ENCODE assay signal across 1 cellular context in the genomic region with DNA sequence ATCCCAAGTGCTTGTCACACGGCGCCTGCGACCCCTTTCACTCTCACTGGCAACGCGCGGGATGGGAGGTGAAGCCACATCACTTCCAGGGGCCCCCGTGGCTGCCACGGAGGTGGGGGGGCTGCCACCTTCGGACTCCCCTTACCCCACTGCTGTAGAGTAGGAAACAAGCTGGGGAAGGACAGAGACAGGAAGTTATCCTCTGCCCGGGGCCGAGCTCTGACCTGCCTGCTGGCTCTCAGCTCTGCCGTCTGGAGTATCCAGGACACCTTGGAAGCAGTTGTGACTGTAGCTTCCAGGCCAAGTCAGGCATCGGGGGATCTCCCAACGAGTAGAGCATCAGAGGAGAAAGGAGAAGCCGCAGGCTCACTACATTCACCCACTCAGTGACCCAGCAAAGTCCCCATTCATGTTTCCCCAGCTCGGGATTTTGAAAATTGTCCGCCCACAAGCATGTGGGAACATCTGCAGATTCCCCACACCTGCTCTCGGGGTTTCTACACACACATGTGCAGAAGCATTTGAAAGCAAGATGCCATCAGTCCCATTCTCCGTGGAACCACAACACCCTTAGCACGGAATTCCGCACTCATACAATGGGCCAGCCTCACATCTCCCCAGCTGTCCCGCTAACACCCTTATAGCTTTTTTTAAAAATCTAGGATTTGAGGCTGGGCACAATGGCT.
A peak's percentile ranks its signal among the peaks of the same experiment; 100 is the strongest.
TF ChIP-seq lines count a peak whose summit lies in the region.

No MANE protein-coding gene starts in this region.

TF ChIP-seq in HepG2, 621 proteins besides CTCF, POLR2A, EP300 and RAD21:
- TF ChIP-seq SIX1 (CRISPR knock-in tag; IDR thresholded peaks at IDR 0.05; ENCODE audit: borderline replicate concordance) (no peak), GABPB1 (CRISPR knock-in tag; IDR thresholded peaks at IDR 0.05) (0 out of 2 replicates have a peak, but pooled peaks have one; percentile 3)
